Comparison of ENCODE assay signal across 9 cellular contexts in the genomic region with DNA sequence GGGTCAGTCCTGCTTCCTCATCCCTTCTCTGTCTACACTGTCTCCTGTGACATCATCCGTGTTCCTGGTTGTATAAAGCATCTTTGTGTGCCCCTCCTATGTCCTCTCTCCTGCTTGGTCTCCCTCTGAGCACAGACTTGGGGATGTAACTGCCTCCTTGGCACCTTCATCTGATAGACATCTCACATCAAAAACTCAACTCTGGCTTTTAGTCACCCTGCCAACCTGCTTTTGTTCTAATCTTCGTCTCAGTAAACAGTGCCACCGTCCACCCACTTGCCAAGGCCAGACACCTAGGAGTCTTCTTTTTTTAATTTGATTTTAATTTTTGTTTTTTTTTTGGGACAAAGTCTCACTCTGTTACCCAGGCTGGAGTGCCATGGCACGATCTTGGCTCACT.
"Had no signal": no experiment of that assay in that cellular context is flagged by ENCODE, and none has a peak within 500 bp of the region (broad histone marks: within the 10 kb centered on the region; RNA-seq: fewer than 3 reads in every experiment).

No MANE protein-coding gene starts in this region.

- DNase-seq: GM23248, GOT3, H7, HFFc6 had no signal

- H2AFZ ChIP-seq: GM23248 had no signal

- H3K9ac ChIP-seq: GM23248 had no signal

- H3K9me3 ChIP-seq: HAP-1 had no signal

- H3K36me3 ChIP-seq: HAP-1 had no signal

- H3K27ac Mint-ChIP-seq: HFFc6 had no signal

- H3K4me1 ChIP-seq: HAP-1 had no signal

- H3K9me3 Mint-ChIP-seq: HFFc6 had no signal

- H3K4me3 Mint-ChIP-seq: HFFc6 had no signal

- ATAC-seq: HCT116, HepG2, K562 had no signal

- H3K4me3 ChIP-seq: GM23248, HAP-1, K562 had no signal

- H3K27ac ChIP-seq: GM23248, HL-60 had no signal
